In the genomic region with DNA sequence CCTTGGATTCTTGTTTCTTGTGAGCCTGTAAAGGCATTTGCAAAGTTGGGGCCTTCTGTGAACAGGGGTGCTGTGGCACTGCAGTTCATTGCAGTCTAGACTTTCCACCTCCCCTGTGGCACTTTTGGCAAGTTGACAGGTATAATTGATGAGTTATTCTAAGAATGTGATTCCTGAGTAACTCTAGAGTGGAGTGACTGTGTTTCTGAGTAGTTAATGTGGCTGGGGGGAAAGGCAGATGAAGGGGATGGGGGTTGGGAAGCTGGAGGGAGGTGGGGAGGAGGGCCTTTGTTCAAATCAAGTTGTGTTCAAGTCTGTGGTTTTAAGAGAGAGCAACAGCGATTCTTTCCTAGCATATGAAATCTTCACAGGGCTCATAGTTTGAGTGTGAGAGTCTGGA, we compare ENCODE assay signal across 1 cellular context.
TF ChIP-seq lines count a peak whose summit lies in the region.

No MANE protein-coding gene starts in this region.

TF ChIP-seq in GM23338, 12 proteins besides CTCF, POLR2A, EP300 and RAD21 (continued from another document):
- TF ChIP-seq, protein P1, sequence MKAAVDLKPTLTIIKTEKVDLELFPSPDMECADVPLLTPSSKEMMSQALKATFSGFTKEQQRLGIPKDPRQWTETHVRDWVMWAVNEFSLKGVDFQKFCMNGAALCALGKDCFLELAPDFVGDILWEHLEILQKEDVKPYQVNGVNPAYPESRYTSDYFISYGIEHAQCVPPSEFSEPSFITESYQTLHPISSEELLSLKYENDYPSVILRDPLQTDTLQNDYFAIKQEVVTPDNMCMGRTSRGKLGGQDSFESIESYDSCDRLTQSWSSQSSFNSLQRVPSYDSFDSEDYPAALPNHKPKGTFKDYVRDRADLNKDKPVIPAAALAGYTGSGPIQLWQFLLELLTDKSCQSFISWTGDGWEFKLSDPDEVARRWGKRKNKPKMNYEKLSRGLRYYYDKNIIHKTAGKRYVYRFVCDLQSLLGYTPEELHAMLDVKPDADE (IDR thresholded peaks at IDR 0.05), result no peak
- TF ChIP-seq EZH2 (IDR thresholded peaks at IDR 0.05; ENCODE audit: low read depth, unreplicated experiment), result no peak
